8 cellular contexts compared by ENCODE assay signal in the genomic region with DNA sequence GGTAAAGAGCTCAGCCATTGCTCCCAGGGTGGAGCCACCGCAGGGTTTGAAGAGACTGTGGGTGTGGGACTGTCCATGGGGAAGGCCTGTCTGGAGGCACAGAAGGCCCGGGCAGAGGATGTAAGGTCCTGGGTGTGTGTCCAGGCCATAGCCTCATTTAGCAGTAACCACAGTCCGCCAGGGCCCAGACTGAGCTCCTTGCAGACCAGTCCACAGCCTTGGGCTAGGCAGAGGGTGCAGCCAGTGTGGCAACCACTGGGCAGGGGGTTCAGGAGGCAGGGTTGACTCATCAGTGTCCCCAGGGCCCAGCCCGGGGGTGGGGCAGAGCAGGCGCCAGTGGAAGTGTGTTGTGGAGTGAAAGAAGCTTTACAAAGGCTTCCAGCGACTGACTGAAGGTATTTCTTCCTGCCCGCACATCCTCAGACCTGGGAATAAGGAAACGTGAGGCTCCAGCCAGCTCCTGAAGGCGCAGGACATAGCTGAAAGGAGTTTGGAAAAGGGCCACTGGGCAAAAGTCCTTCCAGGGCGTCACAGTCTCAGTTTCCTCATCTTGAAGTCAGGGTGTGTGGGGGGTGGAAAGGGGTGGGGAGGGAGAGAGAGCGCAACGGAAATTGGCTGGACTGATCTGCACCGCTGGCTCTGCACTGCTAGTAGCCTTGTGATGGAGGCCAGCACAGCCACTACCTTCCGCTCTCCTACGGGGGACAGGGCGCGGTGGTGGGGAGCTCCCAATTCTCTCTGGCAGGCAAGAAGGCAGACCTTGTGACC. TPM values are rescaled to one million over a fixed set of nuclear protein-coding genes. Genes with fewer than 3 reads are reported as not detected.
DNase-seq lines count a peak whose midpoint lies in the region; ATAC-seq lines count a peak whose summit lies in the region.

No MANE protein-coding gene starts in this region.

- H2AK5ac ChIP-seq in trophoblast cell (ENCODE audit: low read length), result no peak overlapping the region

- H2AFZ ChIP-seq in trophoblast cell (ENCODE audit: insufficient read depth, low read length, poor library complexity), result peak overlapping the region; percentile 9

- no peaks in the 10 kb centered on the region for H3K36me3 Mint-ChIP-seq in activated CD8-positive, alpha-beta memory T cell treated with anti-CD3 and anti-CD28 coated beads, Interleukin-2, amount 10 ng/mL, durations not matched to agents 7 days and 5 days
- H3K36me3 Mint-ChIP-seq in activated T-helper 17 cell treated with anti-CD3 and anti-CD28 coated beads, Interleukin-2, amount 50 U/mL, for 72 hours (ENCODE audit: low read depth), result peaks cover 15% of the 10 kb centered on the region

- no peak overlapping the region for H2BK120ac ChIP-seq in trophoblast cell (ENCODE audit: insufficient read depth, low read length, poor library complexity)

- ATAC-seq in activated CD8-positive, alpha-beta memory T cell treated with anti-CD3 and anti-CD28 coated beads, Interleukin-2, amount 10 ng/mL, durations not matched to agents 7 days and 5 days, result no peak
- ATAC-seq in activated T-helper 17 cell treated with anti-CD3 and anti-CD28 coated beads, Interleukin-2, amount 50 U/mL, for 72 hours (replicated peaks), result peak; percentile 13
- peak; percentile 56 for ATAC-seq in Right ventricle myocardium superior (ENCODE audit: poor library complexity)
- no peak for ATAC-seq in HG02588 (IDR thresholded peaks at IDR 0.05; ENCODE audit: unreplicated experiment)

- peak; percentile 61 for DNase-seq in activated CD8-positive, alpha-beta memory T cell treated with anti-CD3 and anti-CD28 coated beads, Interleukin-2, amount 10 ng/mL, durations not matched to agents 7 days and 5 days
- DNase-seq in activated CD8-positive, alpha-beta memory T cell treated with anti-CD3 and anti-CD28 coated beads for 24 hours, result no peak
- DNase-seq in Right ventricle myocardium superior (peak; percentile 72), trophoblast cell (peak; percentile 40 to 64), NCI-H345 treated with DMSO at 0.1 percent for 48 hours (lab: John Stamatoyannopoulos, UW; ENCODE audit: unreplicated experiment) (no peak)

- H3K36me3 ChIP-seq in KOPT-K1 (ENCODE audit: insufficient read depth, low read length) (no peaks in the 10 kb centered on the region), trophoblast cell (ENCODE audit: control insufficient read depth in 1 of 2, insufficient read depth in 2 of 2, low read length in 2 of 2) (no peaks in the 10 kb centered on the region)

- intact Hi-C loops in Right ventricle myocardium superior (cut with DNase I), result loop anchor here (2.0 kb wide), 1 partner anchor 27 kb away; a partner anchor contains a TSS

- peak overlapping the region; percentile 27 for H4K8ac ChIP-seq in trophoblast cell (ENCODE audit: low read depth, low read length)

- H3K79me2 ChIP-seq in trophoblast cell (ENCODE audit: control insufficient read depth, insufficient read depth, low read length, poor library complexity), result no peaks in the 10 kb centered on the region

- peaks cover 53% of the 10 kb centered on the region for H3K4me1 Mint-ChIP-seq in activated CD8-positive, alpha-beta memory T cell treated with anti-CD3 and anti-CD28 coated beads, Interleukin-2, amount 10 ng/mL, durations not matched to agents 7 days and 5 days
- peaks cover 30% of the 10 kb centered on the region for H3K4me1 Mint-ChIP-seq in activated T-helper 17 cell treated with anti-CD3 and anti-CD28 coated beads, Interleukin-2, amount 50 U/mL, for 72 hours

- no peak overlapping the region for H3K18ac ChIP-seq in trophoblast cell (ENCODE audit: low read length)

- H2BK12ac ChIP-seq in trophoblast cell (ENCODE audit: low read length), result no peak overlapping the region

- peak overlapping the region; percentile 77 for H3K4me3 Mint-ChIP-seq in activated CD8-positive, alpha-beta memory T cell treated with anti-CD3 and anti-CD28 coated beads, Interleukin-2, amount 10 ng/mL, durations not matched to agents 7 days and 5 days
- H3K4me3 Mint-ChIP-seq in activated T-helper 17 cell treated with anti-CD3 and anti-CD28 coated beads, Interleukin-2, amount 50 U/mL, for 72 hours, result peak overlapping the region; percentile 75

- peaks cover 3% of the 10 kb centered on the region for H3K79me1 ChIP-seq in trophoblast cell (ENCODE audit: low read length)

- H3K27me3 ChIP-seq in trophoblast cell (ENCODE audit: insufficient read depth, low read length), result no peaks in the 10 kb centered on the region

- H3K27ac ChIP-seq in KOPT-K1 (ENCODE audit: low read depth, low read length, poor library complexity, severe bottlenecking) (peak overlapping the region; percentile 60), trophoblast cell (ENCODE audit: low read depth, low read length) (peak overlapping the region; percentile 9)

- no peak overlapping the region for H3K4ac ChIP-seq in trophoblast cell (ENCODE audit: low read depth, low read length)

- H4K12ac ChIP-seq in trophoblast cell (ENCODE audit: low read depth, low read length), result no peak overlapping the region

- no peaks in the 10 kb centered on the region for H3K9me3 ChIP-seq in KOPT-K1 (ENCODE audit: insufficient read depth, low read length, poor library complexity, severe bottlenecking)
- H3K9me3 ChIP-seq in trophoblast cell (ENCODE audit: insufficient read depth, low read depth, low read length), result no peaks in the 10 kb centered on the region

- no peak overlapping the region for H2BK5ac ChIP-seq in trophoblast cell (ENCODE audit: low read depth, low read length, poor library complexity)

- H3K4me1 ChIP-seq in trophoblast cell (ENCODE audit: control insufficient read depth in 1 of 2, insufficient read depth in 2 of 2, low read length in 2 of 2), result peaks cover 20% of the 10 kb centered on the region in 2 experiments

- no peak overlapping the region for H3K23ac ChIP-seq in trophoblast cell (ENCODE audit: low read length)

- H3K4me2 ChIP-seq in trophoblast cell (ENCODE audit: low read length), result peak overlapping the region; percentile 92

- peak overlapping the region; percentile 34 for H4K91ac ChIP-seq in trophoblast cell (ENCODE audit: low read depth, low read length)

- no CpG with 5 or more reads among the region's 17 CpGs for WGBS in trophoblast cell (ENCODE audit: extremely low coverage, insufficient coverage, insufficient read length)

- peaks cover 20% of the 10 kb centered on the region for H3K27me3 Mint-ChIP-seq in activated CD8-positive, alpha-beta memory T cell treated with anti-CD3 and anti-CD28 coated beads, Interleukin-2, amount 10 ng/mL, durations not matched to agents 7 days and 5 days
- no peaks in the 10 kb centered on the region for H3K27me3 Mint-ChIP-seq in activated T-helper 17 cell treated with anti-CD3 and anti-CD28 coated beads, Interleukin-2, amount 50 U/mL, for 72 hours

- peak overlapping the region; percentile 24 for H3K14ac ChIP-seq in trophoblast cell (ENCODE audit: low read length)

- peak overlapping the region; percentile 95 for H3K27ac Mint-ChIP-seq in activated CD8-positive, alpha-beta memory T cell treated with anti-CD3 and anti-CD28 coated beads, Interleukin-2, amount 10 ng/mL, durations not matched to agents 7 days and 5 days
- peak overlapping the region; percentile 98 for H3K27ac Mint-ChIP-seq in activated T-helper 17 cell treated with anti-CD3 and anti-CD28 coated beads, Interleukin-2, amount 50 U/mL, for 72 hours

- H3K9ac ChIP-seq in trophoblast cell (ENCODE audit: low read length), result peak overlapping the region; percentile 14

- H3K4me3 ChIP-seq in trophoblast cell (ENCODE audit: low read depth, low read length), result peak overlapping the region; percentile 93

- CTCF ChIA-PET in activated CD8-positive, alpha-beta memory T cell treated with anti-CD3 and anti-CD28 coated beads, Interleukin-2, amount 10 ng/mL, durations not matched to agents 7 days and 5 days (lab: Charles Lee), result interaction anchor here (1.6 to 5.8 kb wide), 4 partner anchors 24 to 337 kb away, joined by 4 to 87 read pairs (median 6); a partner anchor contains a TSS

- no peaks in the 10 kb centered on the region for H3K9me3 Mint-ChIP-seq in activated CD8-positive, alpha-beta memory T cell treated with anti-CD3 and anti-CD28 coated beads, Interleukin-2, amount 10 ng/mL, durations not matched to agents 7 days and 5 days (ENCODE audit: low read depth)
- H3K9me3 Mint-ChIP-seq in activated T-helper 17 cell treated with anti-CD3 and anti-CD28 coated beads, Interleukin-2, amount 50 U/mL, for 72 hours, result no peaks in the 10 kb centered on the region

RNA-seq across cellular contexts. Expression of a gene that starts 27.8 kb away (rescaled TPM):
- total RNA-seq in activated CD8-positive, alpha-beta memory T cell treated with anti-CD3 and anti-CD28 coated beads, Interleukin-2, amount 10 ng/mL, durations not matched to agents 7 days and 5 days, result 1 to 10 TPM in 1 of 2 experiments, under 1 TPM in 1; 0.96 to 2.0 TPM
- not detected for total RNA-seq in activated T-helper 17 cell treated with anti-CD3 and anti-CD28 coated beads, Interleukin-2, amount 50 U/mL, for 72 hours
- total RNA-seq in Right ventricle myocardium superior, result 20.0 TPM
- 19.6 and 20.6 TPM in 2 replicates for polyA plus RNA-seq in trophoblast cell (2013)

Comparison
In these comparisons a context has a peak if more than half of its experiments do, and no peak if none do; other contexts are left out.
1. DNase-seq: peak in activated CD8-positive, alpha-beta memory T cell treated with anti-CD3 and anti-CD28 coated beads, Interleukin-2, amount 10 ng/mL, durations not matched to agents 7 days and 5 days (single experiment), Right ventricle myocardium superior (single experiment) and trophoblast cell (2 of 2); none in activated CD8-positive, alpha-beta memory T cell treated with anti-CD3 and anti-CD28 coated beads for 24 hours (single experiment) and NCI-H345 treated with DMSO at 0.1 percent for 48 hours (single experiment).
2. ATAC-seq: peak in activated T-helper 17 cell treated with anti-CD3 and anti-CD28 coated beads, Interleukin-2, amount 50 U/mL, for 72 hours (single experiment) and Right ventricle myocardium superior (single experiment); none in activated CD8-positive, alpha-beta memory T cell treated with anti-CD3 and anti-CD28 coated beads, Interleukin-2, amount 10 ng/mL, durations not matched to agents 7 days and 5 days (single experiment) and HG02588 (single experiment).